Comparison of ENCODE assay signal across 8 cellular contexts in the genomic region with DNA sequence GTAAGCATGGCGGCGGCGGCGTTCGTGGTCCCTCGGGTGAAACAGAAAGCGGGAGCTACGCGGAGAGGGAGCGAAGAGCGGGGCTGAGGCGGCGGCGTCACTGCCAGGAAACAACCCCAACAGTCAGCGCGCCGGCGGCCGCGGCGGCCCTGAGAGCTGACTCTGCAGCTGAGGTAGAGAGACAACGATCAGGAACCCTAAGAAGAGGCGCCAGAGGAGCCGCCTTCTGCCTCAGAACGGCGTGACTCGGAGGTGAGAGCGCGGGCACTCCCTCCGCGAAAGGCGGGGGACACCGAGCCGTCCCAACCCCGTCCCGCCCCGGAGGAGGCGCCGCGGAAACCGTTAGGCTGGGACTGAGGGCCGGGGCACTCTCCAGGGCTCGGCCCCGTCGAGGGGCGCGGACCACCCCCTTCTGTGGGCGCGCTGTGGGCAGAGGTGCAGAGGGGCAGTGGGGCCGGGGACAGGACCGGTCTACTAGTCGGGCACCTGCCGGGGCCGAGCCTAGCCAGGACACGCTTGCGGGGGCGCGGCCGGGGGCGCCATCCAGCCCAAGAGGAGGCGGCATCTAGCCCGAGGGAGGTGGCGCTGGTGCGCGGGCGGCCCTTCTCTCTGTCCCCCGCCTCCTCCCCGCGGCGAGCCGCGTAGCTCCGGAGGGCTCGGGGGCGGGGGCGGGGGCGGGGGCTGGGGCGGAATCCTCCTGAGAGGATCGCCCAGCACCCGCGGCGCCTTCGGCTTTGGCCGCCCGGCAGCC. TPM values are rescaled to one million over a fixed set of nuclear protein-coding genes. Genes with fewer than 3 reads are reported as not detected.
DNase-seq lines count a peak whose midpoint lies in the region; ATAC-seq, FAIRE-seq and TF ChIP-seq lines count a peak whose summit lies in the region.

No MANE protein-coding gene starts in this region.

- peak overlapping the region; percentile 100 for H3K27ac Mint-ChIP-seq in activated T-helper 1 cell treated with anti-CD3 and anti-CD28 coated beads, Interleukin-12 subunit alpha, Interleukin-12 subunit beta, Interleukin-2, Interleukin-4 antibody, amounts not matched to agents 30 ng/mL and 10 ng/mL and 1 ng/mL, durations not matched to agents 14 hours and 24 hours and 36 hours
- H3K27ac Mint-ChIP-seq in natural killer cell: peak overlapping the region; percentile 90 to 96
- H3K27ac Mint-ChIP-seq in stimulated activated naive B cell treated with anti-CD40 and anti-IgM and Interleukin-4, amounts not matched to agents 10 μg/mL and 1 μg/mL and 100 μg/mL, for 72 hours: peak overlapping the region; percentile 98

- peaks cover 42% of the 10 kb centered on the region for H3K9me3 Mint-ChIP-seq in activated T-helper 1 cell treated with anti-CD3 and anti-CD28 coated beads, Interleukin-12 subunit alpha, Interleukin-12 subunit beta, Interleukin-2, Interleukin-4 antibody, amounts not matched to agents 30 ng/mL and 10 ng/mL and 1 ng/mL, durations not matched to agents 14 hours and 24 hours and 36 hours
- peaks cover 9 to 23% of the 10 kb centered on the region in 2 donors for H3K9me3 Mint-ChIP-seq in natural killer cell
- H3K9me3 Mint-ChIP-seq in stimulated activated naive B cell treated with anti-CD40 and anti-IgM and Interleukin-4, amounts not matched to agents 10 μg/mL and 1 μg/mL and 100 μg/mL, for 72 hours: peaks cover 21 to 26% of the 10 kb centered on the region in 2 donors

- peak; percentile 62 for ATAC-seq in GM21717 (IDR thresholded peaks at IDR 0.05; ENCODE audit: unreplicated experiment)
- ATAC-seq in natural killer cell: peak; percentile 78 to 92 (median 79)
- peak; percentile 74 to 77 for ATAC-seq in stimulated activated naive B cell treated with anti-CD40 and anti-IgM and Interleukin-4, amounts not matched to agents 10 μg/mL and 1 μg/mL and 100 μg/mL, for 72 hours (replicated peaks)

- peaks cover 34% of the 10 kb centered on the region for H3K36me3 Mint-ChIP-seq in activated T-helper 1 cell treated with anti-CD3 and anti-CD28 coated beads, Interleukin-12 subunit alpha, Interleukin-12 subunit beta, Interleukin-2, Interleukin-4 antibody, amounts not matched to agents 30 ng/mL and 10 ng/mL and 1 ng/mL, durations not matched to agents 14 hours and 24 hours and 36 hours (ENCODE audit: low read depth)
- peaks cover 17% of the 10 kb centered on the region for H3K36me3 Mint-ChIP-seq in natural killer cell
- H3K36me3 Mint-ChIP-seq in stimulated activated naive B cell treated with anti-CD40 and anti-IgM and Interleukin-4, amounts not matched to agents 10 μg/mL and 1 μg/mL and 100 μg/mL, for 72 hours: peaks cover 15 to 18% of the 10 kb centered on the region in 2 donors

- DNase-seq in DMS79 treated with DMSO at 0.1 percent for 48 hours (lab: John Stamatoyannopoulos, UW) (peak; percentile 51), RCC 7860 (ENCODE audit: low spot score) (peak; percentile 69), fibroblast of gingiva (ENCODE audit: low read depth) (peak; percentile 87), natural killer cell (peak; percentile 81)
- peak; percentile 74 for DNase-seq in Jurkat, Clone E6-1 (ENCODE audit: low read depth, low spot score)
- DNase-seq in activated T-helper 1 cell treated with anti-CD3 and anti-CD28 coated beads, Interleukin-12 subunit alpha, Interleukin-12 subunit beta, Interleukin-2, Interleukin-4 antibody, amounts not matched to agents 30 ng/mL and 10 ng/mL and 1 ng/mL, durations not matched to agents 14 hours and 24 hours and 36 hours (ENCODE audit: low spot score): peak; percentile 86
- DNase-seq in stimulated activated naive B cell treated with anti-CD40 and anti-IgM and Interleukin-4, amounts not matched to agents 10 μg/mL and 1 μg/mL and 100 μg/mL, for 72 hours: peak; percentile 77

- peak overlapping the region; percentile 94 for H3K4me3 Mint-ChIP-seq in activated T-helper 1 cell treated with anti-CD3 and anti-CD28 coated beads, Interleukin-12 subunit alpha, Interleukin-12 subunit beta, Interleukin-2, Interleukin-4 antibody, amounts not matched to agents 30 ng/mL and 10 ng/mL and 1 ng/mL, durations not matched to agents 14 hours and 24 hours and 36 hours
- H3K4me3 Mint-ChIP-seq in natural killer cell: peak overlapping the region; percentile 98
- peak overlapping the region; percentile 97 to 100 for H3K4me3 Mint-ChIP-seq in stimulated activated naive B cell treated with anti-CD40 and anti-IgM and Interleukin-4, amounts not matched to agents 10 μg/mL and 1 μg/mL and 100 μg/mL, for 72 hours

- no peak for FAIRE-seq in RCC 7860 (lab: Jason Lieb, UNC)

- intact Hi-C loops in activated T-helper 1 cell treated with anti-CD3 and anti-CD28 coated beads, Interleukin-12 subunit alpha, Interleukin-12 subunit beta, Interleukin-2, Interleukin-4 antibody, amounts not matched to agents 30 ng/mL and 10 ng/mL and 1 ng/mL, durations not matched to agents 14 hours and 24 hours and 36 hours (cut with micrococcal nuclease): loop anchor here (1.0 to 10.0 kb wide), 14 partner anchors 84 to 939 kb away; a partner anchor contains a TSS
- intact Hi-C loops in natural killer cell (cut with micrococcal nuclease): loop anchor here (5.0 to 10.0 kb wide), 3 partner anchors 136 to 466 kb away; a partner anchor contains a TSS

- peaks cover 2% of the 10 kb centered on the region for H3K27me3 Mint-ChIP-seq in activated T-helper 1 cell treated with anti-CD3 and anti-CD28 coated beads, Interleukin-12 subunit alpha, Interleukin-12 subunit beta, Interleukin-2, Interleukin-4 antibody, amounts not matched to agents 30 ng/mL and 10 ng/mL and 1 ng/mL, durations not matched to agents 14 hours and 24 hours and 36 hours (ENCODE audit: insufficient read depth)
- peaks cover 5 to 8% of the 10 kb centered on the region in 2 donors for H3K27me3 Mint-ChIP-seq in natural killer cell (ENCODE audit: low read depth in 2 of 2)
- peaks cover 4 to 6% of the 10 kb centered on the region in 2 donors for H3K27me3 Mint-ChIP-seq in stimulated activated naive B cell treated with anti-CD40 and anti-IgM and Interleukin-4, amounts not matched to agents 10 μg/mL and 1 μg/mL and 100 μg/mL, for 72 hours

- H3K4me3 ChIP-seq in Jurkat, Clone E6-1 (ENCODE audit: low read length): peak overlapping the region; percentile 59

- TF ChIP-seq CTCF in natural killer cell (IDR thresholded peaks at IDR 0.05): no peak

- H3K4me1 Mint-ChIP-seq in activated T-helper 1 cell treated with anti-CD3 and anti-CD28 coated beads, Interleukin-12 subunit alpha, Interleukin-12 subunit beta, Interleukin-2, Interleukin-4 antibody, amounts not matched to agents 30 ng/mL and 10 ng/mL and 1 ng/mL, durations not matched to agents 14 hours and 24 hours and 36 hours (ENCODE audit: low read depth): peaks cover 43% of the 10 kb centered on the region
- peaks cover 30 to 41% of the 10 kb centered on the region in 2 donors for H3K4me1 Mint-ChIP-seq in natural killer cell
- peaks cover 17 to 54% of the 10 kb centered on the region in 2 donors for H3K4me1 Mint-ChIP-seq in stimulated activated naive B cell treated with anti-CD40 and anti-IgM and Interleukin-4, amounts not matched to agents 10 μg/mL and 1 μg/mL and 100 μg/mL, for 72 hours

RNA-seq across cellular contexts. Expression of a gene that starts 0.4 kb away (rescaled TPM):
- polyA plus RNA-seq in Jurkat, Clone E6-1 (2012; ENCODE audit: insufficient read depth, insufficient read length): 7.7 TPM
- total RNA-seq in activated T-helper 1 cell treated with anti-CD3 and anti-CD28 coated beads, Interleukin-12 subunit alpha, Interleukin-12 subunit beta, Interleukin-2, Interleukin-4 antibody, amounts not matched to agents 30 ng/mL and 10 ng/mL and 1 ng/mL, durations not matched to agents 14 hours and 24 hours and 36 hours: 26.9 and 27.0 TPM in 2 replicates
- total RNA-seq in natural killer cell: 10 to 100 TPM; 38.3 to 46.0 (median 41.5) TPM

Comparison
In these comparisons a context has a peak if more than half of its experiments do, and no peak if none do; other contexts are left out.
1. Peak in every context shown above with its lines: DNase-seq, ATAC-seq and H3K4me3 ChIP-seq.